In genomic region chr6:157020398-157021266, GRCh38 we compare ENCODE assay signal across 8 cellular contexts.
A peak's percentile ranks its signal among the peaks of the same experiment; 100 is the strongest.
DNase-seq lines count a peak whose midpoint lies in the region; ATAC-seq and TF ChIP-seq lines count a peak whose summit lies in the region.

No MANE protein-coding gene starts in this region.

- H3K4me3 ChIP-seq in SK-N-SH (ENCODE audit: low read depth in 2 of 2, low read length in 1 of 2): peak overlapping the region; percentile 76 to 80
- peak overlapping the region; percentile 80 for H3K4me3 ChIP-seq in astrocyte of the spinal cord (ENCODE audit: low read depth, low read length)
- H3K4me3 ChIP-seq in iPS-15b (ENCODE audit: low read depth, low read length): peak overlapping the region; percentile 78
- H3K4me3 ChIP-seq in smooth muscle cell: peak overlapping the region; percentile 94

- H3K79me2 ChIP-seq in SK-N-SH (ENCODE audit: insufficient read depth) (peaks cover 82% of the 10 kb centered on the region), smooth muscle cell (ENCODE audit: low read depth) (peaks cover 79% of the 10 kb centered on the region)

- H2AFZ ChIP-seq in SK-N-SH (ENCODE audit: low read depth) (peak overlapping the region; percentile 74; the same call in 1 of the 2 replicates), smooth muscle cell (ENCODE audit: low read depth) (no peak overlapping the region)

- ATAC-seq in GM21619 (IDR thresholded peaks at IDR 0.05; ENCODE audit: unreplicated experiment): peak; percentile 42

- H3K4me2 ChIP-seq in SK-N-SH (peak overlapping the region; percentile 98), smooth muscle cell (peak overlapping the region; percentile 99)

- peaks cover 11% of the 10 kb centered on the region for H4K20me1 ChIP-seq in SK-N-SH (ENCODE audit: insufficient read depth)
- H4K20me1 ChIP-seq in smooth muscle cell (ENCODE audit: low read depth): peaks cover 56% of the 10 kb centered on the region

- H3K27me3 ChIP-seq in SK-N-SH (ENCODE audit: insufficient read depth) (no peaks in the 10 kb centered on the region), iPS-15b (ENCODE audit: control insufficient read depth, insufficient read depth, low read length) (no peaks in the 10 kb centered on the region), smooth muscle cell (ENCODE audit: low read depth) (no peaks in the 10 kb centered on the region)

- TF ChIP-seq EP300 in SK-N-SH (IDR thresholded peaks at IDR 0.05; ENCODE audit: borderline replicate concordance in 1 of 2, low read depth in 1 of 2, low read length in 1 of 2): no peak

- peak overlapping the region; percentile 99 for H3K9ac ChIP-seq in SK-N-SH
- peak overlapping the region; percentile 92 for H3K9ac ChIP-seq in iPS-15b (ENCODE audit: low read depth, low read length)
- peak overlapping the region; percentile 99 for H3K9ac ChIP-seq in smooth muscle cell (ENCODE audit: low read depth)

- TF ChIP-seq CTCF in SK-N-SH (IDR thresholded peaks at IDR 0.05) (no peak), astrocyte of the spinal cord (IDR thresholded peaks at IDR 0.05; ENCODE audit: low read depth, low read length) (no peak), smooth muscle cell (IDR thresholded peaks at IDR 0.05; ENCODE audit: borderline replicate concordance, insufficient read depth, poor library complexity, severe bottlenecking) (no peak)

- WGBS in SK-N-SH (ENCODE audit: low lambda C conversion rate): 6% methylated on average over 37 of the region's 38 CpGs
- 5% methylated on average over 36 of the region's 38 CpGs for WGBS in smooth muscle cell (ENCODE audit: low lambda C conversion rate)

- H3K9me3 ChIP-seq in SK-N-SH (no peaks in the 10 kb centered on the region; the same call in 1 of the 2 replicates), iPS-15b (ENCODE audit: control insufficient read depth, insufficient read depth, low read length) (no peaks in the 10 kb centered on the region), smooth muscle cell (replicated peaks; ENCODE audit: low read depth) (no peaks in the 10 kb centered on the region)

- POLR2A ChIA-PET in SK-N-SH (lab: Yijun Ruan, JAX): interaction anchor here (0.9 kb wide), 2 partner anchors 16 to 242 kb away, joined by 3 to 4 read pairs; no protein-coding TSS in a partner anchor

- no peaks in the 10 kb centered on the region for H3K9me2 ChIP-seq in SK-N-SH

- CTCF ChIA-PET in SK-N-SH (lab: Yijun Ruan, JAX): interaction anchor here (0.7 to 1.9 kb wide), 14 partner anchors 10 to 254 kb away, joined by 3 to 5 read pairs (median 3); no protein-coding TSS in a partner anchor

- H3F3A ChIP-seq in SK-N-SH (replicated peaks; ENCODE audit: insufficient read depth) (peaks cover 27% of the 10 kb centered on the region), smooth muscle cell (ENCODE audit: low read depth) (peaks cover 18% of the 10 kb centered on the region)

- H3K27ac ChIP-seq in SK-N-SH (ENCODE audit: low read depth in 2 of 2, low read length in 1 of 2): peak overlapping the region; percentile 98
- H3K27ac ChIP-seq in smooth muscle cell (ENCODE audit: low read depth): peak overlapping the region; percentile 100

- DNase-seq in G401 (ENCODE audit: low spot score) (peak; percentile 61), HuH-7.5 (ENCODE audit: low spot score) (peak; percentile 50), SK-N-SH (peak; percentile 80), astrocyte of the spinal cord (ENCODE audit: low read depth, low spot score) (peak; percentile 53), smooth muscle cell (lab: John Stamatoyannopoulos, UW; ENCODE audit: unreplicated experiment) (no peak), retina (no peak)

- in situ Hi-C loops in G401 (cut with HindIII; ENCODE audit: low sequenced_read_pairs) (no loop called here), astrocyte of the spinal cord (cut with HindIII; ENCODE audit: low sequenced_read_pairs) (no loop called here)

- H3K36me3 ChIP-seq in SK-N-SH (replicated peaks in 1 of 2; ENCODE audit: control insufficient read depth in 1 of 2, insufficient read depth in 2 of 2, low read length in 1 of 2) (peaks cover 0 to 5% of the 10 kb centered on the region in 2 experiments), iPS-15b (ENCODE audit: control insufficient read depth, insufficient read depth, low read length) (no peaks in the 10 kb centered on the region), smooth muscle cell (ENCODE audit: low read depth) (no peaks in the 10 kb centered on the region)

- H3K4me1 ChIP-seq in SK-N-SH (ENCODE audit: control insufficient read depth in 1 of 2, insufficient read depth in 2 of 2, low read depth in 1 of 2, low read length in 1 of 2): peaks cover 5 to 16% of the 10 kb centered on the region in 2 experiments
- peaks cover 11% of the 10 kb centered on the region for H3K4me1 ChIP-seq in iPS-15b (ENCODE audit: control insufficient read depth, insufficient read depth, low read length)
- peaks cover 15% of the 10 kb centered on the region for H3K4me1 ChIP-seq in smooth muscle cell (ENCODE audit: low read depth)

- TF ChIP-seq RAD21 in SK-N-SH (IDR thresholded peaks at IDR 0.05; ENCODE audit: low read length): no peak

TF ChIP-seq in SK-N-SH, 30 proteins besides CTCF, POLR2A, EP300 and RAD21:
- TF ChIP-seq NRF1 (IDR thresholded peaks at IDR 0.05; ENCODE audit: low read depth, low read length): 0 out of 2 replicates have a peak, but pooled peaks have one; percentile 3
- no peak for TF ChIP-seq TAF1 (IDR thresholded peaks at IDR 0.05; ENCODE audit: borderline replicate concordance, low read depth, low read length)
- TF ChIP-seq FOSL2 (IDR thresholded peaks at IDR 0.05; ENCODE audit: borderline replicate concordance, low read depth): no peak
- 0 out of 2 replicates have a peak, but pooled peaks have one; percentile 6 for TF ChIP-seq MXI1 (IDR thresholded peaks at IDR 0.05; ENCODE audit: low read depth, low read length)
- no peak for TF ChIP-seq TCF12 (IDR thresholded peaks at IDR 0.05)

Comparison
In these comparisons a context has a peak if more than half of its experiments do, and no peak if none do; other contexts are left out.
1. DNase-seq: peak in G401 (single experiment), HuH-7.5 (single experiment), SK-N-SH (single experiment) and astrocyte of the spinal cord (single experiment); none in smooth muscle cell (single experiment) and retina (single experiment).
2. Peak in every context shown above with its lines, with median percentiles within 50 percentile points of each other: H3K4me3 ChIP-seq and H3K9ac ChIP-seq.